Comparison of ENCODE assay signal across 1 cellular context in genomic region chr1:94637096-94637495, GRCh38.
TF ChIP-seq lines count a peak whose summit lies in the region.

No MANE protein-coding gene starts in this region.

TF ChIP-seq in H1, 55 proteins besides CTCF, POLR2A, EP300 and RAD21:
- no peak for TF ChIP-seq HDAC6 (IDR thresholded peaks at IDR 0.05; ENCODE audit: low read depth, low read length)
- no peak for TF ChIP-seq KDM1A (IDR thresholded peaks at IDR 0.05; ENCODE audit: borderline replicate concordance, low read length)
- TF ChIP-seq TAF7 (optimal IDR thresholded peaks at IDR 0.05; ENCODE audit: borderline replicate concordance, low read depth, low read length), result no peak
- TF ChIP-seq SP1 (IDR thresholded peaks at IDR 0.05; ENCODE audit: low read depth, low read length), result no peak
- no peak for TF ChIP-seq RBBP5 (IDR thresholded peaks at IDR 0.05; ENCODE audit: borderline replicate concordance, low read depth, low read length)
- TF ChIP-seq SUZ12 (IDR thresholded peaks at IDR 0.05; ENCODE audit: low read length), result no peak
TF ChIP-seq in H1: peak in this region for 0.
